In the genomic region with DNA sequence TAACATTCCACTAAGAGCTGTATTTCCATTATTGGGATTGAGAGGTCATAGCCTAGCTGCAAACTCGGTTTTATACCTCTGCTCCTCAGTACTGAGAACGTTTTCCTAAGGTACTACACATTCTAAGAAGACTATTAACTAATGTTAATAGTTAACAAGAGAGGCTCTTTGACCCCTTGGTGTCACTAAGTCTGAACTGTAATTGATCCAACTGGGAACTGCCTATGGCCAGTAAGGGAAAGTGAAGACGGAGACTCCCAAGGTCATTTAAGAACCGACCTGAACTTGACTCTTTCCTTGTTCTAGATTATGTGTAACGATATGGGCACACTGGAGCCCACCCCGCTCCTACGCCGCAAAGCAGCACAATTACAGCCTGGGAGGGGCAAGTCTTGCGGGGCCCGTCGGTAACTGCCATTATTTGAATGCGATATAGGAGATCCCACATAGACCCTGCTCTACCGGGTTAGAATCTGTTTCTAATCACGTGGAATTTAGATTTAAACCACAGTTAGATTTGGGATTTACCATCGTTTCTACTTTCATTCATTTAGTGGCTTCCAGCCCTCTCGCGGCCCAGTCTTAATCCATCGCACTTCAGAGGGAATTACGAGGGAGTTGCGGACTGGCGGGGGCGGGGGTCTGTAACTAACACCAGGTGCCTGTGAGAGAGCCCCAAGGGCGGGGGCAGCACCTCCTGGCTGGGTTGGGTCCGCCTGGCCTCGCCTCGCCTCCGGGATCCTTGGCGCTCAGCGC, we compare ENCODE assay signal across 7 cellular contexts.
DNase-seq lines count a peak whose midpoint lies in the region; ATAC-seq, FAIRE-seq and TF ChIP-seq lines count a peak whose summit lies in the region.

No MANE protein-coding gene starts in this region.

- H3K4me1 ChIP-seq in small intestine (ENCODE audit: control insufficient read depth in 2 of 2, insufficient read depth in 1 of 2, low read depth in 1 of 2, low read length in 1 of 2): peaks cover 0 to 13% of the 10 kb centered on the region in 2 donors

- no peaks in the 10 kb centered on the region for H3K9me3 Mint-ChIP-seq in activated naive CD8-positive, alpha-beta T cell (ENCODE audit: low read depth)
- peaks cover 0 to 2% (median 0%) of the 10 kb centered on the region in 6 donors for H3K9me3 Mint-ChIP-seq in immature natural killer cell

- peaks cover 19% of the 10 kb centered on the region for H3K27me3 Mint-ChIP-seq in activated naive CD8-positive, alpha-beta T cell
- peaks cover 8 to 12% (median 9%) of the 10 kb centered on the region in 3 donors for H3K27me3 Mint-ChIP-seq in immature natural killer cell (ENCODE audit: low read depth in 3 of 3)

- H3K4me3 ChIP-seq in HFF-Myc (replicated peaks; ENCODE audit: low read depth, low read length): peak overlapping the region; percentile 45
- peak overlapping the region; percentile 47 to 95 for H3K4me3 ChIP-seq in small intestine (ENCODE audit: low read depth in 1 of 2, low read length in 2 of 2)

- no peak for ATAC-seq in HG03135 (IDR thresholded peaks at IDR 0.05; ENCODE audit: unreplicated experiment)
- ATAC-seq in GM19351 (IDR thresholded peaks at IDR 0.05; ENCODE audit: unreplicated experiment): no peak

- peaks cover 0 to 2% of the 10 kb centered on the region in 2 donors for H3K36me3 ChIP-seq in small intestine (ENCODE audit: control insufficient read depth in 2 of 2, insufficient read depth in 2 of 2, low read length in 2 of 2)

- H3K9me3 ChIP-seq in small intestine (ENCODE audit: control insufficient read depth, low read depth): no peaks in the 10 kb centered on the region

- H3K27ac Mint-ChIP-seq in activated naive CD8-positive, alpha-beta T cell: no peak overlapping the region
- H3K27ac Mint-ChIP-seq in immature natural killer cell: no peak overlapping the region

- peak overlapping the region; percentile 94 to 99 for H3K27ac ChIP-seq in small intestine (ENCODE audit: low read depth in 1 of 2, low read length in 1 of 2)

- no peak for TF ChIP-seq CTCF in HFF-Myc (IDR thresholded peaks at IDR 0.05; ENCODE audit: low read depth, low read length, missing control alignments)

- FAIRE-seq in small intestine (lab: Jason Lieb, UNC): no peak

- H3K4me3 Mint-ChIP-seq in activated naive CD8-positive, alpha-beta T cell: peak overlapping the region; percentile 71
- peak overlapping the region; percentile 21 to 54 (median 29) for H3K4me3 Mint-ChIP-seq in immature natural killer cell

- DNase-seq in HFF-Myc (ENCODE audit: extremely low read depth, low read depth) (no peak), immature natural killer cell (no peak), small intestine (peak; percentile 94), NCI-H2196 treated with DMSO at 0.1 percent for 48 hours (lab: John Stamatoyannopoulos, UW; ENCODE audit: unreplicated experiment) (no peak)

- no peaks in the 10 kb centered on the region for H3K27me3 ChIP-seq in small intestine (ENCODE audit: control insufficient read depth in 2 of 2, insufficient read depth in 2 of 2, low read length in 2 of 2)

- 1 to 12% (median 10%) methylated on average over 28 to 29 of the region's 29 CpGs for whole genome bisulfite sequencing in small intestine, 3 donors

- H3K36me3 Mint-ChIP-seq in activated naive CD8-positive, alpha-beta T cell: no peaks in the 10 kb centered on the region
- peaks cover 0 to 4% (median 0%) of the 10 kb centered on the region in 3 donors for H3K36me3 Mint-ChIP-seq in immature natural killer cell

- H3K4me1 Mint-ChIP-seq in activated naive CD8-positive, alpha-beta T cell (ENCODE audit: low read depth): peaks cover 10% of the 10 kb centered on the region
- H3K4me1 Mint-ChIP-seq in immature natural killer cell: peaks cover 0 to 2% of the 10 kb centered on the region in 2 donors
